Comparison of ENCODE assay signal across 1 cellular context in the genomic region with DNA sequence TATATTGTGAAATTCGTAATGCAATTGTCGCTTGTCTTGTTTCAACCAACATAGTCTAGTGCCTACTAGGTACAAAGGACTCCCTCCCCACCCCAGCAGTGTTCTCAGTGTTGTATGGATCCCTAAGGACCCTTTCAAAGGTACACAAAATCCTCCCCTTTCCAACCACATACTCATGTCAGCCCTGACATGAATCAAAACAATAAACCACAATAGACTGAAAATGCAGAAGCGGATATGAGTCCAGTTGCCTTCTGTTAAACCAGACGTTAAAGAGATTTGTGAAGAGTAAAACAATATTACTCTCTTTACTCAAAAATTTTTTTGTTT.
TF ChIP-seq lines count a peak whose summit lies in the region.

No MANE protein-coding gene starts in this region.

TF ChIP-seq in GM12878, 131 proteins besides CTCF, POLR2A, EP300 and RAD21 (continued from another document and continues in another):
- TF ChIP-seq, protein P1, sequence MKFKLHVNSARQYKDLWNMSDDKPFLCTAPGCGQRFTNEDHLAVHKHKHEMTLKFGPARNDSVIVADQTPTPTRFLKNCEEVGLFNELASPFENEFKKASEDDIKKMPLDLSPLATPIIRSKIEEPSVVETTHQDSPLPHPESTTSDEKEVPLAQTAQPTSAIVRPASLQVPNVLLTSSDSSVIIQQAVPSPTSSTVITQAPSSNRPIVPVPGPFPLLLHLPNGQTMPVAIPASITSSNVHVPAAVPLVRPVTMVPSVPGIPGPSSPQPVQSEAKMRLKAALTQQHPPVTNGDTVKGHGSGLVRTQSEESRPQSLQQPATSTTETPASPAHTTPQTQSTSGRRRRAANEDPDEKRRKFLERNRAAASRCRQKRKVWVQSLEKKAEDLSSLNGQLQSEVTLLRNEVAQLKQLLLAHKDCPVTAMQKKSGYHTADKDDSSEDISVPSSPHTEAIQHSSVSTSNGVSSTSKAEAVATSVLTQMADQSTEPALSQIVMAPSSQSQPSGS (IDR thresholded peaks at IDR 0.05; ENCODE audit: low read length), result peak; percentile 67; the same call in 1 of the 2 replicates
- TF ChIP-seq SIN3A (IDR thresholded peaks at IDR 0.05; ENCODE audit: low read depth, low read length) (no peak), KLF5 (IDR thresholded peaks at IDR 0.05; ENCODE audit: partially characterized antibody) (no peak), SREBF2 (IDR thresholded peaks at IDR 0.05; ENCODE audit: low read length) (no peak), IKZF2 (IDR thresholded peaks at IDR 0.05) (peak; percentile 66 to 74; a peak in 3 of 4 replicates), MTA3 (IDR thresholded peaks at IDR 0.05; ENCODE audit: borderline replicate concordance, low read length) (no peak), FOS (IDR thresholded peaks at IDR 0.05; ENCODE audit: borderline replicate concordance, extremely low read depth, insufficient read length) (no peak), MTA2 (IDR thresholded peaks at IDR 0.05; ENCODE audit: low read depth) (peak; percentile 33; the same call in 1 of the 2 replicates), SIX5 (IDR thresholded peaks at IDR 0.05; ENCODE audit: low read depth, low read length, severe bottlenecking) (no peak), SMC3 (IDR thresholded peaks at IDR 0.05; ENCODE audit: borderline replicate concordance, low read length) (no peak), EED (IDR thresholded peaks at IDR 0.05; ENCODE audit: low read depth) (peak; percentile 59), NBN (IDR thresholded peaks at IDR 0.05) (no peak), ZSCAN29 (IDR thresholded peaks at IDR 0.05) (no peak), SPI1 (IDR thresholded peaks at IDR 0.05; ENCODE audit: borderline replicate concordance, insufficient read depth, low read depth, low read length) (peak; percentile 83), NFYA (IDR thresholded peaks at IDR 0.05; ENCODE audit: borderline replicate concordance, low read depth, low read length) (no peak), TCF3 (IDR thresholded peaks at IDR 0.05; ENCODE audit: borderline replicate concordance, insufficient read depth, low read depth, low read length) (no peak), ZNF24 (IDR thresholded peaks at IDR 0.05) (no peak), NR2C2 (IDR thresholded peaks at IDR 0.05; ENCODE audit: borderline replicate concordance, control insufficient read depth, insufficient read length, low read depth) (no peak), NR2C1 (IDR thresholded peaks at IDR 0.05) (no peak), RELA (IDR thresholded peaks at IDR 0.05; ENCODE audit: borderline replicate concordance, partially characterized antibody) (no peak), YBX1 (IDR thresholded peaks at IDR 0.05) (no peak), SRF (IDR thresholded peaks at IDR 0.05; ENCODE audit: low read depth in 2 of 2, low read length in 2 of 2) (0 out of 4 replicates have a peak, but pooled peaks of 1 of the 2 experiments have one; percentile 22), RAD51 (IDR thresholded peaks at IDR 0.05) (no peak), MXI1 (IDR thresholded peaks at IDR 0.05; ENCODE audit: low read depth, low read length) (no peak), FOXK2 (IDR thresholded peaks at IDR 0.05) (no peak), YY1 (IDR thresholded peaks at IDR 0.05; ENCODE audit: low read depth, low read length) (no peak), ZNF622 (IDR thresholded peaks at IDR 0.05) (no peak), RBBP5 (conservative IDR thresholded peaks at IDR 0.05) (no peak), WRNIP1 (IDR thresholded peaks at IDR 0.05; ENCODE audit: borderline replicate concordance, low read depth, low read length) (no peak), POLR2AphosphoS2 (IDR thresholded peaks at IDR 0.05; ENCODE audit: low read depth, low read length) (no peak), HDGF (IDR thresholded peaks at IDR 0.05) (no peak), TCF12 (IDR thresholded peaks at IDR 0.05; ENCODE audit: low read depth, low read length) (no peak), ZNF217 (IDR thresholded peaks at IDR 0.05) (no peak; the same call in 1 of the 2 replicates), SP1 (IDR thresholded peaks at IDR 0.05; ENCODE audit: low read depth, low read length) (no peak), HDAC6 (IDR thresholded peaks at IDR 0.05; ENCODE audit: unreplicated experiment) (no peak), ASH2L (IDR thresholded peaks at IDR 0.05; ENCODE audit: borderline replicate concordance, low read depth) (no peak), JUNB (IDR thresholded peaks at IDR 0.05) (peak; percentile 85), HDAC2 (IDR thresholded peaks at IDR 0.05) (no peak), LARP7 (IDR thresholded peaks at IDR 0.05) (no peak), POU2F2 (IDR thresholded peaks at IDR 0.05; ENCODE audit: borderline replicate concordance, low read depth, low read length) (no peak), MEF2B (IDR thresholded peaks at IDR 0.05; ENCODE audit: partially characterized antibody, poor library complexity, severe bottlenecking) (peak; percentile 61), CREB1 (IDR thresholded peaks at IDR 0.05; ENCODE audit: low read depth) (no peak), SUZ12 (IDR thresholded peaks at IDR 0.05; ENCODE audit: unreplicated experiment) (no peak), DPF2 (IDR thresholded peaks at IDR 0.05) (0 out of 2 replicates have a peak, but pooled peaks have one; percentile 24), ZZZ3 (IDR thresholded peaks at IDR 0.05; ENCODE audit: control insufficient read depth, insufficient read length, low read depth) (no peak), CHD1 (IDR thresholded peaks at IDR 0.05; ENCODE audit: low read depth, low read length) (no peak), BRCA1 (IDR thresholded peaks at IDR 0.05; ENCODE audit: low read depth, low read length) (no peak), RFX5 (IDR thresholded peaks at IDR 0.05; ENCODE audit: low read depth, low read length) (no peak), ETV6 (conservative IDR thresholded peaks at IDR 0.05 in 1 of 2, IDR thresholded peaks at IDR 0.05 in 1 of 2; ENCODE audit: borderline replicate concordance in 1 of 2, low read depth in 1 of 2) (no peak)
- TF ChIP-seq, protein P2, sequence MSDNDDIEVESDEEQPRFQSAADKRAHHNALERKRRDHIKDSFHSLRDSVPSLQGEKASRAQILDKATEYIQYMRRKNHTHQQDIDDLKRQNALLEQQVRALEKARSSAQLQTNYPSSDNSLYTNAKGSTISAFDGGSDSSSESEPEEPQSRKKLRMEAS (IDR thresholded peaks at IDR 0.05; ENCODE audit: low read depth, low read length), result no peak
- TF ChIP-seq, protein P3, sequence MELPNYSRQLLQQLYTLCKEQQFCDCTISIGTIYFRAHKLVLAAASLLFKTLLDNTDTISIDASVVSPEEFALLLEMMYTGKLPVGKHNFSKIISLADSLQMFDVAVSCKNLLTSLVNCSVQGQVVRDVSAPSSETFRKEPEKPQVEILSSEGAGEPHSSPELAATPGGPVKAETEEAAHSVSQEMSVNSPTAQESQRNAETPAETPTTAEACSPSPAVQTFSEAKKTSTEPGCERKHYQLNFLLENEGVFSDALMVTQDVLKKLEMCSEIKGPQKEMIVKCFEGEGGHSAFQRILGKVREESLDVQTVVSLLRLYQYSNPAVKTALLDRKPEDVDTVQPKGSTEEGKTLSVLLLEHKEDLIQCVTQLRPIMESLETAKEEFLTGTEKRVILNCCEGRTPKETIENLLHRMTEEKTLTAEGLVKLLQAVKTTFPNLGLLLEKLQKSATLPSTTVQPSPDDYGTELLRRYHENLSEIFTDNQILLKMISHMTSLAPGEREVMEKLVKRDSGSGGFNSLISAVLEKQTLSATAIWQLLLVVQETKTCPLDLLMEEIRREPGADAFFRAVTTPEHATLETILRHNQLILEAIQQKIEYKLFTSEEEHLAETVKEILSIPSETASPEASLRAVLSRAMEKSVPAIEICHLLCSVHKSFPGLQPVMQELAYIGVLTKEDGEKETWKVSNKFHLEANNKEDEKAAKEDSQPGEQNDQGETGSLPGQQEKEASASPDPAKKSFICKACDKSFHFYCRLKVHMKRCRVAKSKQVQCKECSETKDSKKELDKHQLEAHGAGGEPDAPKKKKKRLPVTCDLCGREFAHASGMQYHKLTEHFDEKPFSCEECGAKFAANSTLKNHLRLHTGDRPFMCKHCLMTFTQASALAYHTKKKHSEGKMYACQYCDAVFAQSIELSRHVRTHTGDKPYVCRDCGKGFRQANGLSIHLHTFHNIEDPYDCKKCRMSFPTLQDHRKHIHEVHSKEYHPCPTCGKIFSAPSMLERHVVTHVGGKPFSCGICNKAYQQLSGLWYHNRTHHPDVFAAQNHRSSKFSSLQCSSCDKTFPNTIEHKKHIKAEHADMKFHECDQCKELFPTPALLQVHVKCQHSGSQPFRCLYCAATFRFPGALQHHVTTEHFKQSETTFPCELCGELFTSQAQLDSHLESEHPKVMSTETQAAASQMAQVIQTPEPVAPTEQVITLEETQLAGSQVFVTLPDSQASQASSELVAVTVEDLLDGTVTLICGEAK (IDR thresholded peaks at IDR 0.05; ENCODE audit: borderline replicate concordance), result no peak
- TF ChIP-seq, protein P4, sequence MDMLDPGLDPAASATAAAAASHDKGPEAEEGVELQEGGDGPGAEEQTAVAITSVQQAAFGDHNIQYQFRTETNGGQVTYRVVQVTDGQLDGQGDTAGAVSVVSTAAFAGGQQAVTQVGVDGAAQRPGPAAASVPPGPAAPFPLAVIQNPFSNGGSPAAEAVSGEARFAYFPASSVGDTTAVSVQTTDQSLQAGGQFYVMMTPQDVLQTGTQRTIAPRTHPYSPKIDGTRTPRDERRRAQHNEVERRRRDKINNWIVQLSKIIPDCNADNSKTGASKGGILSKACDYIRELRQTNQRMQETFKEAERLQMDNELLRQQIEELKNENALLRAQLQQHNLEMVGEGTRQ (IDR thresholded peaks at IDR 0.05; ENCODE audit: borderline replicate concordance, low read depth, low read length), result no peak
- TF ChIP-seq, protein P5, sequence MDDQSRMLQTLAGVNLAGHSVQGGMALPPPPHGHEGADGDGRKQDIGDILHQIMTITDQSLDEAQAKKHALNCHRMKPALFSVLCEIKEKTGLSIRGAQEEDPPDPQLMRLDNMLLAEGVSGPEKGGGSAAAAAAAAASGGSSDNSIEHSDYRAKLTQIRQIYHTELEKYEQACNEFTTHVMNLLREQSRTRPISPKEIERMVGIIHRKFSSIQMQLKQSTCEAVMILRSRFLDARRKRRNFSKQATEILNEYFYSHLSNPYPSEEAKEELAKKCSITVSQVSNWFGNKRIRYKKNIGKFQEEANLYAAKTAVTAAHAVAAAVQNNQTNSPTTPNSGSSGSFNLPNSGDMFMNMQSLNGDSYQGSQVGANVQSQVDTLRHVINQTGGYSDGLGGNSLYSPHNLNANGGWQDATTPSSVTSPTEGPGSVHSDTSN (IDR thresholded peaks at IDR 0.05; ENCODE audit: insufficient replicate concordance, low read depth, low read length), result peak; percentile 26
- TF ChIP-seq, protein P6, sequence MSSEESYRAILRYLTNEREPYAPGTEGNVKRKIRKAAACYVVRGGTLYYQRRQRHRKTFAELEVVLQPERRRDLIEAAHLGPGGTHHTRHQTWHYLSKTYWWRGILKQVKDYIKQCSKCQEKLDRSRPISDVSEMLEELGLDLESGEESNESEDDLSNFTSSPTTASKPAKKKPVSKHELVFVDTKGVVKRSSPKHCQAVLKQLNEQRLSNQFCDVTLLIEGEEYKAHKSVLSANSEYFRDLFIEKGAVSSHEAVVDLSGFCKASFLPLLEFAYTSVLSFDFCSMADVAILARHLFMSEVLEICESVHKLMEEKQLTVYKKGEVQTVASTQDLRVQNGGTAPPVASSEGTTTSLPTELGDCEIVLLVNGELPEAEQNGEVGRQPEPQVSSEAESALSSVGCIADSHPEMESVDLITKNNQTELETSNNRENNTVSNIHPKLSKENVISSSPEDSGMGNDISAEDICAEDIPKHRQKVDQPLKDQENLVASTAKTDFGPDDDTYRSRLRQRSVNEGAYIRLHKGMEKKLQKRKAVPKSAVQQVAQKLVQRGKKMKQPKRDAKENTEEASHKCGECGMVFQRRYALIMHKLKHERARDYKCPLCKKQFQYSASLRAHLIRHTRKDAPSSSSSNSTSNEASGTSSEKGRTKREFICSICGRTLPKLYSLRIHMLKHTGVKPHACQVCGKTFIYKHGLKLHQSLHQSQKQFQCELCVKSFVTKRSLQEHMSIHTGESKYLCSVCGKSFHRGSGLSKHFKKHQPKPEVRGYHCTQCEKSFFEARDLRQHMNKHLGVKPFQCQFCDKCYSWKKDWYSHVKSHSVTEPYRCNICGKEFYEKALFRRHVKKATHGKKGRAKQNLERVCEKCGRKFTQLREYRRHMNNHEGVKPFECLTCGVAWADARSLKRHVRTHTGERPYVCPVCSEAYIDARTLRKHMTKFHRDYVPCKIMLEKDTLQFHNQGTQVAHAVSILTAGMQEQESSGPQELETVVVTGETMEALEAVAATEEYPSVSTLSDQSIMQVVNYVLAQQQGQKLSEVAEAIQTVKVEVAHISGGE (CRISPR knock-in tag; IDR thresholded peaks at IDR 0.05), result no peak
- TF ChIP-seq, protein P7, sequence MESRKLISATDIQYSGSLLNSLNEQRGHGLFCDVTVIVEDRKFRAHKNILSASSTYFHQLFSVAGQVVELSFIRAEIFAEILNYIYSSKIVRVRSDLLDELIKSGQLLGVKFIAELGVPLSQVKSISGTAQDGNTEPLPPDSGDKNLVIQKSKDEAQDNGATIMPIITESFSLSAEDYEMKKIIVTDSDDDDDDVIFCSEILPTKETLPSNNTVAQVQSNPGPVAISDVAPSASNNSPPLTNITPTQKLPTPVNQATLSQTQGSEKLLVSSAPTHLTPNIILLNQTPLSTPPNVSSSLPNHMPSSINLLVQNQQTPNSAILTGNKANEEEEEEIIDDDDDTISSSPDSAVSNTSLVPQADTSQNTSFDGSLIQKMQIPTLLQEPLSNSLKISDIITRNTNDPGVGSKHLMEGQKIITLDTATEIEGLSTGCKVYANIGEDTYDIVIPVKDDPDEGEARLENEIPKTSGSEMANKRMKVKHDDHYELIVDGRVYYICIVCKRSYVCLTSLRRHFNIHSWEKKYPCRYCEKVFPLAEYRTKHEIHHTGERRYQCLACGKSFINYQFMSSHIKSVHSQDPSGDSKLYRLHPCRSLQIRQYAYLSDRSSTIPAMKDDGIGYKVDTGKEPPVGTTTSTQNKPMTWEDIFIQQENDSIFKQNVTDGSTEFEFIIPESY (IDR thresholded peaks at IDR 0.05), result no peak
- TF ChIP-seq, protein P8, sequence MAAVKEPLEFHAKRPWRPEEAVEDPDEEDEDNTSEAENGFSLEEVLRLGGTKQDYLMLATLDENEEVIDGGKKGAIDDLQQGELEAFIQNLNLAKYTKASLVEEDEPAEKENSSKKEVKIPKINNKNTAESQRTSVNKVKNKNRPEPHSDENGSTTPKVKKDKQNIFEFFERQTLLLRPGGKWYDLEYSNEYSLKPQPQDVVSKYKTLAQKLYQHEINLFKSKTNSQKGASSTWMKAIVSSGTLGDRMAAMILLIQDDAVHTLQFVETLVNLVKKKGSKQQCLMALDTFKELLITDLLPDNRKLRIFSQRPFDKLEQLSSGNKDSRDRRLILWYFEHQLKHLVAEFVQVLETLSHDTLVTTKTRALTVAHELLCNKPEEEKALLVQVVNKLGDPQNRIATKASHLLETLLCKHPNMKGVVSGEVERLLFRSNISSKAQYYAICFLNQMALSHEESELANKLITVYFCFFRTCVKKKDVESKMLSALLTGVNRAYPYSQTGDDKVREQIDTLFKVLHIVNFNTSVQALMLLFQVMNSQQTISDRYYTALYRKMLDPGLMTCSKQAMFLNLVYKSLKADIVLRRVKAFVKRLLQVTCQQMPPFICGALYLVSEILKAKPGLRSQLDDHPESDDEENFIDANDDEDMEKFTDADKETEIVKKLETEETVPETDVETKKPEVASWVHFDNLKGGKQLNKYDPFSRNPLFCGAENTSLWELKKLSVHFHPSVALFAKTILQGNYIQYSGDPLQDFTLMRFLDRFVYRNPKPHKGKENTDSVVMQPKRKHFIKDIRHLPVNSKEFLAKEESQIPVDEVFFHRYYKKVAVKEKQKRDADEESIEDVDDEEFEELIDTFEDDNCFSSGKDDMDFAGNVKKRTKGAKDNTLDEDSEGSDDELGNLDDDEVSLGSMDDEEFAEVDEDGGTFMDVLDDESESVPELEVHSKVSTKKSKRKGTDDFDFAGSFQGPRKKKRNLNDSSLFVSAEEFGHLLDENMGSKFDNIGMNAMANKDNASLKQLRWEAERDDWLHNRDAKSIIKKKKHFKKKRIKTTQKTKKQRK (IDR thresholded peaks at IDR 0.05; ENCODE audit: low read depth, low read length), result no peak
